Comparison of ENCODE assay signal across 8 cellular contexts in the genomic region with DNA sequence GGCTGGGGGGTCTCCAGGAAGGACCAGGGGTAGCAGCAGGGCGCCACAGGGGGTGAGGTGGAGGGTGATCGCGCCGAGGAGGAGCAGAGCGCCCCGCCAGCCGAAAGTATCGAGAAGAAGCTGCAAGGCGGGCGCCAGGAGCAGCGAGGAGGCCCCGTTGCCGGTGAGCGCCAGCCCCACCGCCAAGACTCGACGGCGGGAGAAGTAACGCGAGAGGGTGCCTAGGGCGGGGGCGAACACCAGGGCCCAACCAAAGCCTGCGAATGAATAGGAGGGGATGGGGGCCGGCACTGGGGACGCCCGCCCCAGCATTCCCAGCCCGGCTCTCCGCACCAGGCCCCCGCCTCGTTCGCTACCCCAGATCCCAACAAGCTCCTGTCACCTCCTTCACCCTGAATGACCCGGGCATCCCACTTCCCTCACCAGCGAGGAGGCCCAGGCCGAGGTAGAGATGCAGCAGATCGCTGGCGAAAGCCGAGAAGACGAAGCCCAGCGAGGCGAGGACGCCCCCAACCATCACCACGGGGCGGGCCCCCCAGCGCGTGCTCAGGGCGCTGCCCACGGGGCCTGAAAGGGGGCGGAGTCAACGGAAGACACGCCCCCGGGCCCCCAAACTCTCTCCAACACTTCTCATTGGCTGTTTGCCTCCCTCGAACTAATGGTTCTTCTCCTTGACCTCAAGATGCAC. TPM values are rescaled to one million over a fixed set of nuclear protein-coding genes. Genes with fewer than 3 reads are reported as not detected.
DNase-seq lines count a peak whose midpoint lies in the region; ATAC-seq, FAIRE-seq and TF ChIP-seq lines count a peak whose summit lies in the region.

No MANE protein-coding gene starts in this region.

- H3K79me2 ChIP-seq in H1 (ENCODE audit: control insufficient read depth in 1 of 2, insufficient read depth in 2 of 2, low read length in 2 of 2): no peaks in the 10 kb centered on the region

- H3K9me3 Mint-ChIP-seq in activated B cell treated with CpG ODN at 0.5 μM for 24 hours: no peaks in the 10 kb centered on the region

- no peak overlapping the region for H2BK5ac ChIP-seq in H1 (ENCODE audit: low read depth, low read length)

- peak overlapping the region; percentile 24; the same call in 1 of the 2 replicates for H2AK5ac ChIP-seq in H1 (ENCODE audit: low read depth, low read length)

- H3K56ac ChIP-seq in H1 (replicated peaks; ENCODE audit: insufficient read length, low read depth, low read length): no peak overlapping the region

- H2BK12ac ChIP-seq in H1 (ENCODE audit: low read depth, low read length): no peak overlapping the region

- 3% methylated on average over 32 of the region's 52 CpGs; no CpG with 5 or more reads in 1 of the 2 experiments for WGBS in H1 (ENCODE audit: extremely low coverage in 1 of 2, insufficient coverage in 1 of 2, insufficient read length in 1 of 2, insufficient replicate concordance in 2 of 2, low coverage in 1 of 2, low lambda C conversion rate in 2 of 2, missing lambda C conversion rate in 1 of 2), 2 experiments

- 0 out of 3 replicates have a peak, but pooled peaks of 1 of the 2 experiments have one; percentile 1 for TF ChIP-seq POLR2A in H1 (IDR thresholded peaks at IDR 0.05; ENCODE audit: control extremely low read depth in 1 of 2, low read depth in 2 of 2, low read length in 2 of 2)

- H3K4ac ChIP-seq in H1 (replicated peaks; ENCODE audit: insufficient read length, low read depth, low read length): no peak overlapping the region

- peak overlapping the region; percentile 48 for H3K18ac ChIP-seq in H1 (ENCODE audit: extremely low read depth, low read length)

- peak overlapping the region; percentile 46 to 69 (median 60); a peak in 17 of 20 replicates for H3K4me3 ChIP-seq in BLaER1 treated with 17β-estradiol and CSF1 and Interleukin-3, amounts not matched to agents 10 nM and 100 nM
- H3K4me3 ChIP-seq in H1 (ENCODE audit: extremely low read depth in 1 of 4, insufficient read depth in 2 of 4, low read depth in 3 of 4, low read length in 4 of 4) (peak overlapping the region; percentile 37 to 66 (median 47)), neutrophil (ENCODE audit: low read depth in 1 of 2, low read length in 1 of 2) (peak overlapping the region; percentile 1 to 39)

- H3K36me3 Mint-ChIP-seq in activated B cell treated with CpG ODN at 0.5 μM for 24 hours (ENCODE audit: low read depth): no peaks in the 10 kb centered on the region

- H3K27ac Mint-ChIP-seq in activated B cell treated with CpG ODN at 0.5 μM for 24 hours: peak overlapping the region; percentile 53

- H2BK120ac ChIP-seq in H1 (replicated peaks; ENCODE audit: low read depth, low read length): no peak overlapping the region

- no peak for TF ChIP-seq EP300 in H1 (IDR thresholded peaks at IDR 0.05; ENCODE audit: borderline replicate concordance in 1 of 2, low read depth in 2 of 2, low read length in 2 of 2)

- no peak overlapping the region for H4K91ac ChIP-seq in H1 (replicated peaks; ENCODE audit: insufficient read length, low read length)

- H3K14ac ChIP-seq in H1 (ENCODE audit: insufficient read length): no peak overlapping the region

- ATAC-seq in activated B cell treated with CpG ODN at 0.5 μM for 24 hours (ENCODE audit: low read depth) (peak; percentile 11), GM18520 (IDR thresholded peaks at IDR 0.05; ENCODE audit: unreplicated experiment) (no peak), HG02610 (IDR thresholded peaks at IDR 0.05; ENCODE audit: unreplicated experiment) (no peak)

- no peak overlapping the region for H3K23ac ChIP-seq in H1 (ENCODE audit: insufficient read length)

- POLR2A ChIA-PET in activated B cell treated with CpG ODN at 0.5 μM for 24 hours (lab: Charles Lee): interaction anchor here (0.7 to 1.9 kb wide), 8 partner anchors 11 to 644 kb away, joined by 4 to 10 read pairs (median 6); a partner anchor contains a TSS
- POLR2A ChIA-PET in H1 (lab: Charles Lee; ENCODE audit: partially characterized antibody): interaction anchor here (1.2 to 1.5 kb wide), 6 partner anchors 17 to 135 kb away, joined by 3 to 6 read pairs (median 4); no protein-coding TSS in a partner anchor

- peaks cover 0 to 22% (median 0%) of the 10 kb centered on the region in 11 experiments; a peak in 2 of 22 replicates for H4K20me1 ChIP-seq in BLaER1 treated with 17β-estradiol and CSF1 and Interleukin-3, amounts not matched to agents 10 nM and 100 nM
- peaks cover 0 to 9% of the 10 kb centered on the region in 2 experiments for H4K20me1 ChIP-seq in H1 (replicated peaks in 1 of 2; ENCODE audit: control insufficient read depth in 1 of 2, insufficient read depth in 2 of 2, low read length in 2 of 2)

- no peaks in the 10 kb centered on the region for H3K27me3 Mint-ChIP-seq in activated B cell treated with CpG ODN at 0.5 μM for 24 hours

- H2BK15ac ChIP-seq in H1 (ENCODE audit: low read length): no peak overlapping the region

- H3K27ac ChIP-seq in BLaER1 treated with 17β-estradiol and CSF1 and Interleukin-3, amounts not matched to agents 10 nM and 100 nM: peak overlapping the region in 4 of 11 experiments; percentile 70 to 80 (median 74); a peak in 7 of 22 replicates
- H3K27ac ChIP-seq in H1 (ENCODE audit: low read depth, low read length) (no peak overlapping the region), neutrophil (no peak overlapping the region)

- peak overlapping the region in 6 of 11 experiments; percentile 19 to 82 (median 78); a peak in 9 of 22 replicates for H3K9ac ChIP-seq in BLaER1 treated with 17β-estradiol and CSF1 and Interleukin-3, amounts not matched to agents 10 nM and 100 nM
- H3K9ac ChIP-seq in H1 (replicated peaks in 1 of 4; ENCODE audit: extremely low read depth in 1 of 4, low read depth in 3 of 4, low read length in 3 of 4): no peak overlapping the region

- H3K23me2 ChIP-seq in H1 (ENCODE audit: low read depth, low read length): peaks cover 32% of the 10 kb centered on the region; the same call in 1 of the 2 replicates

- peak overlapping the region; percentile 87 to 100 (median 98) for H3K4me2 ChIP-seq in BLaER1 treated with 17β-estradiol and CSF1 and Interleukin-3, amounts not matched to agents 10 nM and 100 nM
- H3K4me2 ChIP-seq in H1 (ENCODE audit: insufficient read depth in 1 of 2, low read depth in 2 of 2, low read length in 2 of 2): peak overlapping the region; percentile 93 to 94

- no peaks in the 10 kb centered on the region for H3K9me3 ChIP-seq in BLaER1 treated with 17β-estradiol and CSF1 and Interleukin-3, amounts not matched to agents 10 nM and 100 nM (replicated peaks in 1 of 11)
- H3K9me3 ChIP-seq in H1 (ENCODE audit: insufficient read depth in 2 of 2, low read depth in 1 of 2, low read length in 1 of 2) (no peaks in the 10 kb centered on the region), neutrophil (no peaks in the 10 kb centered on the region)

- H2BK20ac ChIP-seq in H1 (ENCODE audit: low read length): no peak overlapping the region

- peaks cover 60% of the 10 kb centered on the region for H3K4me1 Mint-ChIP-seq in activated B cell treated with CpG ODN at 0.5 μM for 24 hours

- H3K36me3 ChIP-seq in BLaER1 treated with 17β-estradiol and CSF1 and Interleukin-3, amounts not matched to agents 10 nM and 100 nM: no peaks in the 10 kb centered on the region
- no peaks in the 10 kb centered on the region for H3K36me3 ChIP-seq in H1 (ENCODE audit: control insufficient read depth in 2 of 4, insufficient read depth in 4 of 4, low read length in 3 of 4)
- no peaks in the 10 kb centered on the region for H3K36me3 ChIP-seq in neutrophil

- no peak for FAIRE-seq in H1 (lab: Jason Lieb, UNC)

- peaks cover 44 to 84% (median 79%) of the 10 kb centered on the region in 10 experiments for H3K4me1 ChIP-seq in BLaER1 treated with 17β-estradiol and CSF1 and Interleukin-3, amounts not matched to agents 10 nM and 100 nM
- H3K4me1 ChIP-seq in H1 (replicated peaks in 1 of 4; ENCODE audit: control insufficient read depth in 3 of 4, insufficient read depth in 4 of 4, low read length in 3 of 4) (peaks cover 0 to 18% (median 17%) of the 10 kb centered on the region in 4 experiments; a peak in 6 of 7 replicates), neutrophil (ENCODE audit: control insufficient read depth in 1 of 2, insufficient read depth in 1 of 2, low read depth in 1 of 2, low read length in 1 of 2) (peaks cover 31 to 41% of the 10 kb centered on the region in 2 experiments)

- H3K79me1 ChIP-seq in H1 (ENCODE audit: low read depth, low read length): no peaks in the 10 kb centered on the region

- H3K4me3 Mint-ChIP-seq in activated B cell treated with CpG ODN at 0.5 μM for 24 hours: peak overlapping the region; percentile 74

- no peak overlapping the region for H4K5ac ChIP-seq in H1 (ENCODE audit: insufficient read length, low read depth, low read length)

- no peak for TF ChIP-seq RAD21 in H1 (IDR thresholded peaks at IDR 0.05 in 1 of 2, conservative IDR thresholded peaks at IDR 0.05 in 1 of 2; ENCODE audit: low read depth in 2 of 2, low read length in 2 of 2)

- TF ChIP-seq CTCF in activated B cell treated with CpG ODN at 0.5 μM for 24 hours (IDR thresholded peaks at IDR 0.05) (no peak), H1 (IDR thresholded peaks at IDR 0.05; ENCODE audit: control extremely low read depth in 1 of 3, insufficient read depth in 1 of 3, low read depth in 1 of 3, low read length in 3 of 3) (no peak), neutrophil (IDR thresholded peaks at IDR 0.05) (no peak)

- no peak overlapping the region; the same call in 1 of the 2 replicates for H2AFZ ChIP-seq in H1 (ENCODE audit: low read length)

- CTCF ChIA-PET in activated B cell treated with CpG ODN at 0.5 μM for 24 hours (lab: Charles Lee): interaction anchor here (1.3 kb wide), 1 partner anchor 21 kb away, joined by 3 read pairs; no protein-coding TSS in a partner anchor
- CTCF ChIA-PET in H1 (lab: Charles Lee; ENCODE audit: partially characterized antibody): interaction anchor here (1.0 to 7.1 kb wide), 6 partner anchors 21 to 121 kb away, joined by 3 to 60 read pairs (median 4); no protein-coding TSS in a partner anchor

- peak overlapping the region; percentile 87 for H4K8ac ChIP-seq in H1 (ENCODE audit: extremely low read depth, insufficient read depth, low read length)

- intact Hi-C loops in activated B cell treated with CpG ODN at 0.5 μM for 24 hours (cut with micrococcal nuclease): loop anchor here (1.0 to 10.0 kb wide), 2 partner anchors 7 to 542 kb away; a partner anchor contains a TSS

- DNase-seq in activated B cell treated with CpG ODN at 0.5 μM for 24 hours (peak; percentile 38), H1 (ENCODE audit: low read depth in 1 of 2, low spot score in 2 of 2) (peak in 1 of 2 experiments; percentile 75), NCI-H146 treated with DMSO at 0.1 percent for 48 hours (lab: John Stamatoyannopoulos, UW; ENCODE audit: unreplicated experiment) (no peak), dermis blood vessel endothelial cell (no peak)

- peaks cover 38 to 57% (median 48%) of the 10 kb centered on the region in 11 experiments for H3K27me3 ChIP-seq in BLaER1 treated with 17β-estradiol and CSF1 and Interleukin-3, amounts not matched to agents 10 nM and 100 nM
- H3K27me3 ChIP-seq in H1 (replicated peaks in 1 of 4; ENCODE audit: control insufficient read depth in 3 of 4, extremely low read depth in 1 of 4, insufficient read depth in 3 of 4, low read length in 3 of 4): peaks cover 3 to 33% (median 32%) of the 10 kb centered on the region in 4 experiments
- H3K27me3 ChIP-seq in neutrophil: peaks cover 78% of the 10 kb centered on the region

RNA-seq across cellular contexts. Expression of a gene that starts 1.2 kb away (rescaled TPM):
- 3.6 and 4.2 TPM in 2 replicates for total RNA-seq in activated B cell treated with CpG ODN at 0.5 μM for 24 hours
- 0.35 and 0.67 TPM in 2 replicates for total RNA-seq in H1 (2021; fragmentation: NEBNext Ultra II Directional; extraction: Animal tissue kit (Norgen Biotek cat#: 25700))
- polyA plus RNA-seq in H1 (2011; rRNA removed): 0.39 and 0.85 TPM in 2 replicates
- polyA plus RNA-seq in H1 (2011; cell fraction: cytosol; rRNA removed): 0.47 TPM
- 2.1 TPM for polyA plus RNA-seq in H1 (2011; cell fraction: nucleus; rRNA removed)
- 0.19 to 0.96 TPM (median 0.62 TPM) in 4 replicates for polyA plus RNA-seq in H1 (2012, experiment 1 of 2)
- polyA plus RNA-seq in H1 (2012, experiment 2 of 2): 0.34 TPM
- polyA plus RNA-seq in H1 (2013, experiment 1 of 2): 0.65 TPM
- polyA plus RNA-seq in H1 (2013, experiment 2 of 2): 0.57 TPM
- polyA minus RNA-seq in H1 (2011; rRNA and poly(A)+ RNA removed): 0.10 TPM in 1 of 2 replicates, not detected in the other
- not detected for polyA minus RNA-seq in H1 (2011; cell fraction: cytosol; rRNA and poly(A)+ RNA removed)
- 0.90 TPM for polyA minus RNA-seq in H1 (2011; cell fraction: nucleus; rRNA and poly(A)+ RNA removed)
- total RNA-seq in dermis blood vessel endothelial cell: 1.1 and 1.5 TPM in 2 replicates

RNA-seq across cellular contexts. Expression of a gene that starts 6.8 kb away (rescaled TPM):
- total RNA-seq in activated B cell treated with CpG ODN at 0.5 μM for 24 hours: 10.4 and 11.8 TPM in 2 replicates
- 4.7 and 5.8 TPM in 2 replicates for total RNA-seq in H1 (2021; fragmentation: NEBNext Ultra II Directional; extraction: Animal tissue kit (Norgen Biotek cat#: 25700))
- 5.4 and 7.7 TPM in 2 replicates for polyA plus RNA-seq in H1 (2011; rRNA removed)
- 2.0 TPM for polyA plus RNA-seq in H1 (2011; cell fraction: cytosol; rRNA removed)
- polyA plus RNA-seq in H1 (2011; cell fraction: nucleus; rRNA removed): 5.5 TPM
- 3.7 to 6.5 TPM (median 5.0 TPM) in 4 replicates for polyA plus RNA-seq in H1 (2012, experiment 1 of 2)
- polyA plus RNA-seq in H1 (2012, experiment 2 of 2): 5.2 TPM
- polyA plus RNA-seq in H1 (2013, experiment 1 of 2): 6.3 TPM
- polyA plus RNA-seq in H1 (2013, experiment 2 of 2): 7.1 TPM
- 5.3 and 6.2 TPM in 2 replicates for polyA minus RNA-seq in H1 (2011; rRNA and poly(A)+ RNA removed)
- polyA minus RNA-seq in H1 (2011; cell fraction: cytosol; rRNA and poly(A)+ RNA removed): 2.1 TPM
- 8.0 TPM for polyA minus RNA-seq in H1 (2011; cell fraction: nucleus; rRNA and poly(A)+ RNA removed)
- total RNA-seq in dermis blood vessel endothelial cell: 1.7 and 2.2 TPM in 2 replicates

RNA-seq across cellular contexts. Expression of a gene that starts 19.8 kb away (rescaled TPM):
- 0.31 and 0.88 TPM in 2 replicates for total RNA-seq in activated B cell treated with CpG ODN at 0.5 μM for 24 hours
- 7.4 and 8.7 TPM in 2 replicates for total RNA-seq in H1 (2021; fragmentation: NEBNext Ultra II Directional; extraction: Animal tissue kit (Norgen Biotek cat#: 25700))
- 6.6 and 7.0 TPM in 2 replicates for polyA plus RNA-seq in H1 (2011; rRNA removed)
- 3.5 TPM for polyA plus RNA-seq in H1 (2011; cell fraction: cytosol; rRNA removed)
- 10.1 TPM for polyA plus RNA-seq in H1 (2011; cell fraction: nucleus; rRNA removed)
- 8.1 to 10.9 TPM (median 8.9 TPM) in 4 replicates for polyA plus RNA-seq in H1 (2012, experiment 1 of 2)
- 8.4 TPM for polyA plus RNA-seq in H1 (2012, experiment 2 of 2)
- 5.3 TPM for polyA plus RNA-seq in H1 (2013, experiment 1 of 2)
- polyA plus RNA-seq in H1 (2013, experiment 2 of 2): 4.8 TPM
- 3.6 and 6.1 TPM in 2 replicates for polyA minus RNA-seq in H1 (2011; rRNA and poly(A)+ RNA removed)
- polyA minus RNA-seq in H1 (2011; cell fraction: cytosol; rRNA and poly(A)+ RNA removed): 4.3 TPM
- polyA minus RNA-seq in H1 (2011; cell fraction: nucleus; rRNA and poly(A)+ RNA removed): 8.0 TPM
- 86.6 and 140 TPM in 2 replicates for total RNA-seq in dermis blood vessel endothelial cell

RNA-seq across cellular contexts. Expression of a gene that starts 30.2 kb away (rescaled TPM):
- total RNA-seq in activated B cell treated with CpG ODN at 0.5 μM for 24 hours: 130 and 140 TPM in 2 replicates
- total RNA-seq in H1 (2021; fragmentation: NEBNext Ultra II Directional; extraction: Animal tissue kit (Norgen Biotek cat#: 25700)): 149 and 159 TPM in 2 replicates
- polyA plus RNA-seq in H1 (2011; rRNA removed): 133 and 147 TPM in 2 replicates
- polyA plus RNA-seq in H1 (2011; cell fraction: cytosol; rRNA removed): 102 TPM
- polyA plus RNA-seq in H1 (2011; cell fraction: nucleus; rRNA removed): 164 TPM
- polyA plus RNA-seq in H1 (2012, experiment 1 of 2): 283 to 334 TPM (median 310 TPM) in 4 replicates
- 974 TPM for polyA plus RNA-seq in H1 (2012, experiment 2 of 2)
- 394 TPM for polyA plus RNA-seq in H1 (2013, experiment 1 of 2)
- polyA plus RNA-seq in H1 (2013, experiment 2 of 2): 462 TPM
- polyA minus RNA-seq in H1 (2011; rRNA and poly(A)+ RNA removed): 33.1 and 47.8 TPM in 2 replicates
- polyA minus RNA-seq in H1 (2011; cell fraction: cytosol; rRNA and poly(A)+ RNA removed): 88.6 TPM
- polyA minus RNA-seq in H1 (2011; cell fraction: nucleus; rRNA and poly(A)+ RNA removed): 38.3 TPM
- 28.1 and 47.9 TPM in 2 replicates for total RNA-seq in dermis blood vessel endothelial cell

RNA-seq across cellular contexts. Expression of a gene that starts 37.4 kb away (rescaled TPM):
- not detected in 2 replicates for total RNA-seq in activated B cell treated with CpG ODN at 0.5 μM for 24 hours
- total RNA-seq in H1 (2021; fragmentation: NEBNext Ultra II Directional; extraction: Animal tissue kit (Norgen Biotek cat#: 25700)): not detected in 2 replicates
- polyA plus RNA-seq in H1 (2011; rRNA removed): 0.17 TPM in 1 of 2 replicates, not detected in the other
- polyA plus RNA-seq in H1 (2011; cell fraction: cytosol; rRNA removed): not detected
- polyA plus RNA-seq in H1 (2011; cell fraction: nucleus; rRNA removed): not detected
- polyA plus RNA-seq in H1 (2012, experiment 1 of 2): not detected in 4 replicates
- polyA plus RNA-seq in H1 (2012, experiment 2 of 2): not detected
- polyA plus RNA-seq in H1 (2013, experiment 1 of 2): not detected
- not detected for polyA plus RNA-seq in H1 (2013, experiment 2 of 2)
- not detected in 2 replicates for polyA minus RNA-seq in H1 (2011; rRNA and poly(A)+ RNA removed)
- not detected for polyA minus RNA-seq in H1 (2011; cell fraction: cytosol; rRNA and poly(A)+ RNA removed)
- not detected for polyA minus RNA-seq in H1 (2011; cell fraction: nucleus; rRNA and poly(A)+ RNA removed)
- 0.60 and 1.5 TPM in 2 replicates for total RNA-seq in dermis blood vessel endothelial cell

Comparison
In these comparisons a context has a peak if more than half of its experiments do, and no peak if none do; other contexts are left out.
1. H3K9ac ChIP-seq: peak in BLaER1 treated with 17β-estradiol and CSF1 and Interleukin-3, amounts not matched to agents 10 nM and 100 nM (6 of 11); none in H1 (0 of 4).
2. Peak in every context shown above with its lines, with median percentiles within 50 percentile points of each other: H3K4me3 ChIP-seq.